In genomic region chr13:113724780-113725315, GRCh38 we compare ENCODE assay signal across 8 cellular contexts. TPM values are rescaled to one million over a fixed set of nuclear protein-coding genes. Genes with fewer than 3 reads are reported as not detected.
DNase-seq lines count a peak whose midpoint lies in the region; ATAC-seq, FAIRE-seq and TF ChIP-seq lines count a peak whose summit lies in the region.

No MANE protein-coding gene starts in this region.

- DNase-seq in A549 (ENCODE audit: low read depth in 1 of 2, low spot score in 1 of 2) (peak; percentile 49 to 74), NCI-H82 treated with DMSO at 0.1 percent for 48 hours (lab: John Stamatoyannopoulos, UW; ENCODE audit: unreplicated experiment) (peak; percentile 14), fibroblast of the aortic adventitia (ENCODE audit: low read depth) (peak; percentile 47), neural progenitor cell (ENCODE audit: low spot score) (peak; percentile 88)
- peak; percentile 91 to 94 for DNase-seq in stimulated activated naive CD8-positive, alpha-beta T cell treated with anti-CD3 and anti-CD28 coated beads, Interleukin-15, amount 100 ng/mL, for 72 hours

- no peaks in the 10 kb centered on the region for H3K4me1 Mint-ChIP-seq in activated T-helper 17 cell treated with anti-CD3 and anti-CD28 coated beads, Interleukin-2, amount 50 U/mL, for 72 hours
- H3K4me1 Mint-ChIP-seq in neural progenitor cell = peaks cover 11% of the 10 kb centered on the region
- peaks cover 12% of the 10 kb centered on the region for H3K4me1 Mint-ChIP-seq in stimulated activated naive CD8-positive, alpha-beta T cell treated with anti-CD3 and anti-CD28 coated beads, Interleukin-15, amount 100 ng/mL, for 72 hours

- H3K9ac ChIP-seq in neural progenitor cell = no peak overlapping the region

- peaks cover 7% of the 10 kb centered on the region for H3K9me3 ChIP-seq in A549
- no peaks in the 10 kb centered on the region for H3K9me3 ChIP-seq in neural progenitor cell (ENCODE audit: low read depth)

- H3F3A ChIP-seq in neural progenitor cell (ENCODE audit: low read depth) = peaks cover 24% of the 10 kb centered on the region

- no peaks in the 10 kb centered on the region for H3K79me2 ChIP-seq in neural progenitor cell (ENCODE audit: low read depth)

- no peaks in the 10 kb centered on the region for H3K27me3 Mint-ChIP-seq in activated T-helper 17 cell treated with anti-CD3 and anti-CD28 coated beads, Interleukin-2, amount 50 U/mL, for 72 hours
- peaks cover 6% of the 10 kb centered on the region for H3K27me3 Mint-ChIP-seq in neural progenitor cell (ENCODE audit: insufficient read depth, low read depth)
- H3K27me3 Mint-ChIP-seq in stimulated activated naive CD8-positive, alpha-beta T cell treated with anti-CD3 and anti-CD28 coated beads, Interleukin-15, amount 100 ng/mL, for 72 hours = peaks cover 18% of the 10 kb centered on the region

- H3K36me3 Mint-ChIP-seq in activated T-helper 17 cell treated with anti-CD3 and anti-CD28 coated beads, Interleukin-2, amount 50 U/mL, for 72 hours (ENCODE audit: low read depth) = peaks cover 5% of the 10 kb centered on the region
- H3K36me3 Mint-ChIP-seq in neural progenitor cell = no peaks in the 10 kb centered on the region

- WGBS in A549 (ENCODE audit: missing lambda C conversion rate) = 6% methylated on average over 3 of the region's 36 CpGs

- CTCF ChIA-PET in A549 (lab: Yijun Ruan, JAX) = interaction anchor here (0.7 to 2.3 kb wide), 11 partner anchors 14 to 504 kb away, joined by 3 to 14 read pairs (median 4); partner anchors contain the start of gene GRK1

- ATAC-seq in A549 (peak; percentile 97 to 98), GM18868 (IDR thresholded peaks at IDR 0.05; ENCODE audit: unreplicated experiment) (peak; percentile 87), HG03196 (IDR thresholded peaks at IDR 0.05; ENCODE audit: unreplicated experiment) (peak; percentile 89)
- peak; percentile 96 for ATAC-seq in activated T-helper 17 cell treated with anti-CD3 and anti-CD28 coated beads, Interleukin-2, amount 50 U/mL, for 72 hours (replicated peaks)
- peak; percentile 95 for ATAC-seq in stimulated activated naive CD8-positive, alpha-beta T cell treated with anti-CD3 and anti-CD28 coated beads, Interleukin-15, amount 100 ng/mL, for 72 hours

- no peaks in the 10 kb centered on the region for H3K36me3 ChIP-seq in neural progenitor cell

- H3K27ac Mint-ChIP-seq in activated T-helper 17 cell treated with anti-CD3 and anti-CD28 coated beads, Interleukin-2, amount 50 U/mL, for 72 hours = peak overlapping the region; percentile 82
- peak overlapping the region; percentile 74 for H3K27ac Mint-ChIP-seq in neural progenitor cell
- peak overlapping the region in 1 of 2 donors; percentile 99 for H3K27ac Mint-ChIP-seq in stimulated activated naive CD8-positive, alpha-beta T cell treated with anti-CD3 and anti-CD28 coated beads, Interleukin-15, amount 100 ng/mL, for 72 hours

- no peak for FAIRE-seq in A549 (lab: Jason Lieb, UNC)

- no peak for TF ChIP-seq EP300 in A549 (IDR thresholded peaks at IDR 0.05)

- H3K4me3 ChIP-seq in A549 (peak overlapping the region; percentile 46), fibroblast of the aortic adventitia (ENCODE audit: low read depth, low read length) (peak overlapping the region; percentile 56), neural progenitor cell (peak overlapping the region; percentile 62)

- H3K4me2 ChIP-seq in A549 = peak overlapping the region; percentile 62; the same call in 2 of the 3 replicates
- peak overlapping the region; percentile 72 for H3K4me2 ChIP-seq in neural progenitor cell

- H2AFZ ChIP-seq in neural progenitor cell (replicated peaks) = no peak overlapping the region

- no peaks in the 10 kb centered on the region for H3K27me3 ChIP-seq in neural progenitor cell

- H3K4me3 Mint-ChIP-seq in activated T-helper 17 cell treated with anti-CD3 and anti-CD28 coated beads, Interleukin-2, amount 50 U/mL, for 72 hours = peak overlapping the region; percentile 69
- peak overlapping the region; percentile 80 for H3K4me3 Mint-ChIP-seq in neural progenitor cell
- H3K4me3 Mint-ChIP-seq in stimulated activated naive CD8-positive, alpha-beta T cell treated with anti-CD3 and anti-CD28 coated beads, Interleukin-15, amount 100 ng/mL, for 72 hours = peak overlapping the region; percentile 80 to 87

- no peaks in the 10 kb centered on the region for H4K20me1 ChIP-seq in neural progenitor cell (ENCODE audit: low read depth)

- POLR2A ChIA-PET in A549 (lab: Yijun Ruan, JAX) = no interaction called here

- no peaks in the 10 kb centered on the region for H3K4me1 ChIP-seq in A549
- H3K4me1 ChIP-seq in neural progenitor cell = peaks cover 4% of the 10 kb centered on the region

- H3K27ac ChIP-seq in A549 (peak overlapping the region; percentile 18 to 74; a peak in 2 of 6 replicates), neural progenitor cell (no peak overlapping the region)

- no peaks in the 10 kb centered on the region for H3K9me3 Mint-ChIP-seq in activated T-helper 17 cell treated with anti-CD3 and anti-CD28 coated beads, Interleukin-2, amount 50 U/mL, for 72 hours
- no peaks in the 10 kb centered on the region for H3K9me3 Mint-ChIP-seq in neural progenitor cell
- no peaks in the 10 kb centered on the region for H3K9me3 Mint-ChIP-seq in stimulated activated naive CD8-positive, alpha-beta T cell treated with anti-CD3 and anti-CD28 coated beads, Interleukin-15, amount 100 ng/mL, for 72 hours

- TF ChIP-seq CTCF in A549 (IDR thresholded peaks at IDR 0.05) (peak; percentile 64), fibroblast of the aortic adventitia (IDR thresholded peaks at IDR 0.05; ENCODE audit: insufficient read depth, low read length) (peak; percentile 77), neural progenitor cell (IDR thresholded peaks at IDR 0.05) (peak; percentile 81)

- peak; percentile 58 to 72 for TF ChIP-seq RAD21 in A549 (conservative IDR thresholded peaks at IDR 0.05 in 1 of 2, IDR thresholded peaks at IDR 0.05 in 1 of 2)

- no peak; the same call in 1 of the 2 replicates for TF ChIP-seq POLR2A in A549 (IDR thresholded peaks at IDR 0.05; ENCODE audit: low read length)

TF ChIP-seq in A549, 52 proteins besides CTCF, POLR2A, EP300 and RAD21:
- TF ChIP-seq BHLHE40 (IDR thresholded peaks at IDR 0.05; ENCODE audit: low read depth, low read length) (no peak), FOSB (CRISPR knock-in tag; IDR thresholded peaks at IDR 0.05) (no peak), SMC3 (IDR thresholded peaks at IDR 0.05) (peak; percentile 81)
- TF ChIP-seq, protein P1, sequence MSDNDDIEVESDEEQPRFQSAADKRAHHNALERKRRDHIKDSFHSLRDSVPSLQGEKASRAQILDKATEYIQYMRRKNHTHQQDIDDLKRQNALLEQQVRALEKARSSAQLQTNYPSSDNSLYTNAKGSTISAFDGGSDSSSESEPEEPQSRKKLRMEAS (IDR thresholded peaks at IDR 0.05) = 0 out of 2 replicates have a peak, but pooled peaks have one; percentile 26

RNA-seq across cellular contexts. Expression of gene TMEM255B, which starts 34.2 kb away (rescaled TPM):
- polyA plus RNA-seq in A549 (2011; rRNA removed) (0.30 and 0.54 TPM in 2 replicates), A549 (2017; fragmentation: RNase III; extraction: RNeasy Plus Mini Kit Qiagen cat#74134 plus additional on column Dnase treatment) (0.28 to 1.1 TPM (median 1.1 TPM) in 3 replicates)
- polyA plus RNA-seq in A549 (2012; cell fraction: cytosol; rRNA removed) = 0.22 and 0.34 TPM in 2 replicates
- 0.31 and 0.37 TPM in 2 replicates for polyA plus RNA-seq in A549 (2012; cell fraction: nucleus; rRNA removed)
- 0.04 and 0.05 TPM in 2 replicates for polyA minus RNA-seq in A549 (2011; rRNA and poly(A)+ RNA removed)
- total RNA-seq in activated T-helper 17 cell treated with anti-CD3 and anti-CD28 coated beads, Interleukin-2, amount 50 U/mL, for 72 hours = 1 to 10 TPM; 2.0 TPM
- total RNA-seq in fibroblast of the aortic adventitia (ENCODE audit: low replicate concordance) (not detected in 2 replicates), neural progenitor cell (ENCODE audit: low replicate concordance) (0.26 and 1.8 TPM in 2 replicates)

RNA-seq across cellular contexts. Expression of gene GRK1, which starts 57.8 kb away (rescaled TPM):
- polyA plus RNA-seq in A549 (2011; rRNA removed) (not detected in 2 replicates), A549 (2017; fragmentation: RNase III; extraction: RNeasy Plus Mini Kit Qiagen cat#74134 plus additional on column Dnase treatment) (not detected in 3 replicates)
- polyA plus RNA-seq in A549 (2012; cell fraction: cytosol; rRNA removed) = not detected in 2 replicates
- polyA plus RNA-seq in A549 (2012; cell fraction: nucleus; rRNA removed) = not detected in 2 replicates
- polyA minus RNA-seq in A549 (2011; rRNA and poly(A)+ RNA removed) = not detected in 2 replicates
- under 1 TPM; 0.09 to 0.64 TPM for total RNA-seq in activated T-helper 17 cell treated with anti-CD3 and anti-CD28 coated beads, Interleukin-2, amount 50 U/mL, for 72 hours
- total RNA-seq in fibroblast of the aortic adventitia (ENCODE audit: low replicate concordance) (not detected in 2 replicates), neural progenitor cell (ENCODE audit: low replicate concordance) (0.40 TPM in 1 of 2 replicates, not detected in the other)

Comparison
In these comparisons a context has a peak if more than half of its experiments do, and no peak if none do; other contexts are left out.
1. DNase-seq: peak in every context shown above with its lines; median percentile 92 in stimulated activated naive CD8-positive, alpha-beta T cell treated with anti-CD3 and anti-CD28 coated beads, Interleukin-15, amount 100 ng/mL, for 72 hours; 88 in neural progenitor cell; 62 in A549; 47 in fibroblast of the aortic adventitia; 14 in NCI-H82 treated with DMSO at 0.1 percent for 48 hours.